1 cellular context compared by ENCODE assay signal in genomic region chr19:11766597-11767591, GRCh38.
TF ChIP-seq lines count a peak whose summit lies in the region.

Gene ZNF441 (plus strand): TSS chr19:11767000. CDS start chr19:11767194, 194 bp downstream.

TF ChIP-seq in GM12878, 131 proteins besides CTCF, POLR2A, EP300 and RAD21 (continued from another document and continues in another):
- TF ChIP-seq PBX3 (IDR thresholded peaks at IDR 0.05; ENCODE audit: insufficient replicate concordance, low read depth, low read length) = peak; percentile 93
- peak; percentile 62; the same call in 1 of the 2 replicates for TF ChIP-seq NR2C1 (IDR thresholded peaks at IDR 0.05)
- TF ChIP-seq SMAD5 (IDR thresholded peaks at IDR 0.05; ENCODE audit: low read depth) = peak; percentile 23; the same call in 1 of the 2 replicates
- peak; percentile 46; the same call in 1 of the 2 replicates for TF ChIP-seq TAF1 (IDR thresholded peaks at IDR 0.05; ENCODE audit: borderline replicate concordance, low read depth, low read length)
- TF ChIP-seq ASH2L (IDR thresholded peaks at IDR 0.05; ENCODE audit: borderline replicate concordance, low read depth) = no peak
- TF ChIP-seq YY1 (IDR thresholded peaks at IDR 0.05; ENCODE audit: low read depth, low read length) = peak; percentile 29; the same call in 1 of the 2 replicates
- TF ChIP-seq BRCA1 (IDR thresholded peaks at IDR 0.05; ENCODE audit: low read depth, low read length) = no peak
- TF ChIP-seq MTA3 (IDR thresholded peaks at IDR 0.05; ENCODE audit: borderline replicate concordance, low read length) = no peak
- TF ChIP-seq RAD51 (IDR thresholded peaks at IDR 0.05) = no peak
- TF ChIP-seq KLF5 (IDR thresholded peaks at IDR 0.05; ENCODE audit: partially characterized antibody) = no peak
- no peak for TF ChIP-seq ZNF622 (IDR thresholded peaks at IDR 0.05)
- TF ChIP-seq TCF7 (IDR thresholded peaks at IDR 0.05; ENCODE audit: borderline replicate concordance) = peak; percentile 82
- TF ChIP-seq SREBF1 (IDR thresholded peaks at IDR 0.05; ENCODE audit: low read length) = no peak
- no peak for TF ChIP-seq FOS (IDR thresholded peaks at IDR 0.05; ENCODE audit: borderline replicate concordance, extremely low read depth, insufficient read length)
- TF ChIP-seq CHD1 (IDR thresholded peaks at IDR 0.05; ENCODE audit: low read depth, low read length) = no peak
- TF ChIP-seq KDM1A (IDR thresholded peaks at IDR 0.05; ENCODE audit: borderline replicate concordance) = no peak
- 0 out of 2 replicates have a peak, but pooled peaks have one; percentile 31 for TF ChIP-seq CREM (IDR thresholded peaks at IDR 0.05; ENCODE audit: low read depth)
- TF ChIP-seq HDGF (IDR thresholded peaks at IDR 0.05) = peak; percentile 46; the same call in 1 of the 2 replicates
- TF ChIP-seq ZNF217 (IDR thresholded peaks at IDR 0.05) = no peak
- no peak for TF ChIP-seq EZH2 (IDR thresholded peaks at IDR 0.05; ENCODE audit: borderline replicate concordance, control insufficient read depth, low read depth, low read length)
- TF ChIP-seq SPI1 (IDR thresholded peaks at IDR 0.05; ENCODE audit: borderline replicate concordance, insufficient read depth, low read depth, low read length) = peak; percentile 8; the same call in 1 of the 2 replicates
- TF ChIP-seq STAT1 (conservative IDR thresholded peaks at IDR 0.05) = no peak
- no peak for TF ChIP-seq ZBED1 (IDR thresholded peaks at IDR 0.05; ENCODE audit: borderline replicate concordance)
- peak; percentile 87 for TF ChIP-seq E2F4 (IDR thresholded peaks at IDR 0.05; ENCODE audit: low read depth, low read length)
- no peak for TF ChIP-seq BMI1 (IDR thresholded peaks at IDR 0.05; ENCODE audit: borderline replicate concordance)
- no peak for TF ChIP-seq ZBTB33 (IDR thresholded peaks at IDR 0.05)
- no peak for TF ChIP-seq CBX5 (IDR thresholded peaks at IDR 0.05; ENCODE audit: low read depth)
- TF ChIP-seq EGR1 (IDR thresholded peaks at IDR 0.05; ENCODE audit: borderline replicate concordance in 1 of 2, low read depth in 2 of 2, low read length in 2 of 2) = no peak
- peak; percentile 30; the same call in 1 of the 2 replicates for TF ChIP-seq RUNX3 (IDR thresholded peaks at IDR 0.05; ENCODE audit: low read length)
- TF ChIP-seq CHD2 (IDR thresholded peaks at IDR 0.05; ENCODE audit: borderline replicate concordance, low read depth, low read length) = peak; percentile 51; the same call in 1 of the 2 replicates
- TF ChIP-seq IRF5 (IDR thresholded peaks at IDR 0.05; ENCODE audit: borderline replicate concordance) = no peak
- no peak for TF ChIP-seq NRF1 (conservative IDR thresholded peaks at IDR 0.05; ENCODE audit: low read depth, low read length)
- peak; percentile 25; the same call in 1 of the 2 replicates for TF ChIP-seq CBFB (IDR thresholded peaks at IDR 0.05; ENCODE audit: low read depth)
- TF ChIP-seq CBX3 (IDR thresholded peaks at IDR 0.05; ENCODE audit: borderline replicate concordance, low read depth) = no peak
- no peak for TF ChIP-seq ATF3 (IDR thresholded peaks at IDR 0.05; ENCODE audit: borderline replicate concordance, extremely low read depth, low read depth, low read length)
- TF ChIP-seq NR2F1 (conservative IDR thresholded peaks at IDR 0.05) = peak; percentile 29; the same call in 1 of the 2 replicates
- TF ChIP-seq FOXK2 (IDR thresholded peaks at IDR 0.05) = peak; percentile 65; the same call in 1 of the 2 replicates
- no peak; the same call in 1 of the 2 replicates for TF ChIP-seq CREB1 (IDR thresholded peaks at IDR 0.05; ENCODE audit: low read depth)
- TF ChIP-seq E2F8 (IDR thresholded peaks at IDR 0.05; ENCODE audit: low read depth, partially characterized antibody) = no peak
- TF ChIP-seq POLR2AphosphoS2 (IDR thresholded peaks at IDR 0.05; ENCODE audit: low read depth, low read length) = no peak
- peak; percentile 33 for TF ChIP-seq RELA (IDR thresholded peaks at IDR 0.05; ENCODE audit: borderline replicate concordance, partially characterized antibody)
- peak; percentile 98 for TF ChIP-seq PKNOX1 (IDR thresholded peaks at IDR 0.05)
- peak; percentile 87 for TF ChIP-seq SP1 (IDR thresholded peaks at IDR 0.05; ENCODE audit: low read depth, low read length)
- peak; percentile 14; the same call in 1 of the 2 replicates for TF ChIP-seq NFYA (IDR thresholded peaks at IDR 0.05; ENCODE audit: borderline replicate concordance, low read depth, low read length)
- no peak for TF ChIP-seq USF2 (IDR thresholded peaks at IDR 0.05; ENCODE audit: borderline replicate concordance, low read depth, low read length)
- TF ChIP-seq BCLAF1 (IDR thresholded peaks at IDR 0.05) = no peak
- no peak for TF ChIP-seq PAX8 (IDR thresholded peaks at IDR 0.05)
- no peak for TF ChIP-seq CEBPZ (IDR thresholded peaks at IDR 0.05; ENCODE audit: low read depth, low read length)
- TF ChIP-seq NR2C2 (IDR thresholded peaks at IDR 0.05; ENCODE audit: borderline replicate concordance, control insufficient read depth, insufficient read length, low read depth) = no peak
- no peak for TF ChIP-seq IRF4 (IDR thresholded peaks at IDR 0.05; ENCODE audit: low read depth, low read length)
- TF ChIP-seq WRNIP1 (IDR thresholded peaks at IDR 0.05; ENCODE audit: borderline replicate concordance, low read depth, low read length) = no peak
